In genomic region chr3:48433472-48434118, GRCh38 we compare ENCODE assay signal across 1 cellular context.
TF ChIP-seq lines count a peak whose summit lies in the region.

No MANE protein-coding gene starts in this region.

TF ChIP-seq in HepG2, 621 proteins besides CTCF, POLR2A, EP300 and RAD21 (continues in another document):
- peak; percentile 46; the same call in 1 of the 2 replicates for TF ChIP-seq NR2F6 (IDR thresholded peaks at IDR 0.05)
- TF ChIP-seq NR2F6 (CRISPR knock-in tag; IDR thresholded peaks at IDR 0.05), result peak; percentile 61; the same call in 1 of the 2 replicates
- no peak for TF ChIP-seq ZBTB40 (IDR thresholded peaks at IDR 0.05)
- no peak for TF ChIP-seq ZBTB40 (CRISPR knock-in tag; IDR thresholded peaks at IDR 0.05)
- no peak for TF ChIP-seq ZBTB34 (CRISPR knock-in tag; IDR thresholded peaks at IDR 0.05)
- no peak for TF ChIP-seq HOXA9 (CRISPR knock-in tag; IDR thresholded peaks at IDR 0.05; ENCODE audit: borderline replicate concordance)
- TF ChIP-seq NFAT5 (CRISPR knock-in tag; IDR thresholded peaks at IDR 0.05), result no peak
- no peak for TF ChIP-seq ZSCAN9 (CRISPR knock-in tag; IDR thresholded peaks at IDR 0.05; ENCODE audit: borderline replicate concordance)
- no peak for TF ChIP-seq ZNF510 (CRISPR knock-in tag; IDR thresholded peaks at IDR 0.05; ENCODE audit: low read depth)
- no peak for TF ChIP-seq ZNF136 (CRISPR knock-in tag; IDR thresholded peaks at IDR 0.05; ENCODE audit: low read depth)
- TF ChIP-seq ARNT (IDR thresholded peaks at IDR 0.05), result no peak
- no peak for TF ChIP-seq FOSL1 (CRISPR knock-in tag; IDR thresholded peaks at IDR 0.05; ENCODE audit: borderline replicate concordance)
- no peak for TF ChIP-seq MIER2 (CRISPR knock-in tag; IDR thresholded peaks at IDR 0.05)
- TF ChIP-seq SOX13 (IDR thresholded peaks at IDR 0.05), result no peak
- TF ChIP-seq SOX13 (CRISPR knock-in tag; conservative IDR thresholded peaks at IDR 0.05 in 1 of 2, IDR thresholded peaks at IDR 0.05 in 1 of 2), result peak in 1 of 2 experiments; percentile 53; a peak in 2 of 4 replicates
- no peak for TF ChIP-seq FOXP4 (CRISPR knock-in tag; IDR thresholded peaks at IDR 0.05)
- TF ChIP-seq ZNF235 (CRISPR knock-in tag; IDR thresholded peaks at IDR 0.05; ENCODE audit: borderline replicate concordance), result no peak
- TF ChIP-seq ETV5 (CRISPR knock-in tag; IDR thresholded peaks at IDR 0.05; ENCODE audit: borderline replicate concordance), result no peak; the same call in 1 of the 2 replicates
- no peak for TF ChIP-seq GATAD1 (CRISPR knock-in tag; IDR thresholded peaks at IDR 0.05)
- no peak for TF ChIP-seq LBX2 (CRISPR knock-in tag; IDR thresholded peaks at IDR 0.05; ENCODE audit: borderline replicate concordance)
- TF ChIP-seq ZNF720 (CRISPR knock-in tag; IDR thresholded peaks at IDR 0.05), result no peak
- no peak for TF ChIP-seq ZNF33B (CRISPR knock-in tag; IDR thresholded peaks at IDR 0.05)
- TF ChIP-seq ZNF512B (CRISPR knock-in tag; IDR thresholded peaks at IDR 0.05; ENCODE audit: borderline replicate concordance), result no peak
- no peak for TF ChIP-seq AGO2 (optimal IDR thresholded peaks at IDR 0.05; ENCODE audit: low read depth, low read length)
- TF ChIP-seq ARID5B (CRISPR knock-in tag; IDR thresholded peaks at IDR 0.05), result peak; percentile 55; the same call in 1 of the 2 replicates
- TF ChIP-seq MAFF (IDR thresholded peaks at IDR 0.05; ENCODE audit: low read depth, low read length), result 0 out of 2 replicates have a peak, but pooled peaks have one; percentile 1
- TF ChIP-seq ZNF546 (CRISPR knock-in tag; conservative IDR thresholded peaks at IDR 0.05), result no peak
- TF ChIP-seq MTF1 (CRISPR knock-in tag; IDR thresholded peaks at IDR 0.05), result no peak
- TF ChIP-seq NFYC (CRISPR knock-in tag; IDR thresholded peaks at IDR 0.05), result no peak
